Comparison of ENCODE assay signal across 9 cellular contexts in genomic region chr10:24465899-24466615, GRCh38.
DNase-seq lines count a peak whose midpoint lies in the region; ATAC-seq and FAIRE-seq lines count a peak whose summit lies in the region.
"Had no signal": no experiment of that assay in that cellular context is flagged by ENCODE, and none has a peak within 500 bp of the region (broad histone marks: within the 10 kb centered on the region; RNA-seq: fewer than 3 reads in every experiment).

No MANE protein-coding gene starts in this region.

- no peaks in the 10 kb centered on the region for H3K9me3 Mint-ChIP-seq in activated T-cell treated with anti-CD3 and anti-CD28 coated beads, Interleukin-2, amount 50 U/mL, for 4 hours
- H3K9me3 Mint-ChIP-seq in stimulated activated naive B cell treated with anti-CD40 and anti-IgM and Interleukin-4, amounts not matched to agents 10 μg/mL and 1 μg/mL and 100 μg/mL, for 72 hours: no peaks in the 10 kb centered on the region

- H3K4me3 Mint-ChIP-seq in activated T-cell treated with anti-CD3 and anti-CD28 coated beads, Interleukin-2, amount 50 U/mL, for 4 hours: peak overlapping the region; percentile 39
- no peak overlapping the region for H3K4me3 Mint-ChIP-seq in stimulated activated naive B cell treated with anti-CD40 and anti-IgM and Interleukin-4, amounts not matched to agents 10 μg/mL and 1 μg/mL and 100 μg/mL, for 72 hours

- H3K27me3 Mint-ChIP-seq in activated T-cell treated with anti-CD3 and anti-CD28 coated beads, Interleukin-2, amount 50 U/mL, for 4 hours (ENCODE audit: low read depth): peaks cover 3% of the 10 kb centered on the region
- H3K27me3 Mint-ChIP-seq in stimulated activated naive B cell treated with anti-CD40 and anti-IgM and Interleukin-4, amounts not matched to agents 10 μg/mL and 1 μg/mL and 100 μg/mL, for 72 hours: no peaks in the 10 kb centered on the region
- H3K27me3 Mint-ChIP-seq: IgD-negative memory B cell had no signal

- peaks cover 28% of the 10 kb centered on the region for H3K4me1 Mint-ChIP-seq in activated T-cell treated with anti-CD3 and anti-CD28 coated beads, Interleukin-2, amount 50 U/mL, for 4 hours (ENCODE audit: low read depth)
- peaks cover 0 to 2% of the 10 kb centered on the region in 2 donors for H3K4me1 Mint-ChIP-seq in stimulated activated naive B cell treated with anti-CD40 and anti-IgM and Interleukin-4, amounts not matched to agents 10 μg/mL and 1 μg/mL and 100 μg/mL, for 72 hours

- peak; percentile 57 for ATAC-seq in GM19395 (IDR thresholded peaks at IDR 0.05; ENCODE audit: unreplicated experiment)
- peak; percentile 73 to 77 for ATAC-seq in activated T-cell treated with anti-CD3 and anti-CD28 coated beads, Interleukin-2, amount 50 U/mL, for 4 hours
- ATAC-seq in stimulated activated naive B cell treated with anti-CD40 and anti-IgM and Interleukin-4, amounts not matched to agents 10 μg/mL and 1 μg/mL and 100 μg/mL, for 72 hours (replicated peaks): peak; percentile 63 to 77

- FAIRE-seq in islet of Langerhans (lab: Jason Lieb, UNC): peak; percentile 97

- DNase-seq in COLO668 (lab: John Stamatoyannopoulos, UW; ENCODE audit: unreplicated experiment) (peak; percentile 4), HuH-7 (ENCODE audit: low spot score) (peak; percentile 73), NCI-H1105 (lab: John Stamatoyannopoulos, UW) (no peak), midbrain (lab: John Stamatoyannopoulos, UW) (no peak)
- peak; percentile 12 for DNase-seq in activated T-cell treated with anti-CD3 and anti-CD28 coated beads, Interleukin-2, amount 50 U/mL, for 4 hours
- DNase-seq in stimulated activated naive B cell treated with anti-CD40 and anti-IgM and Interleukin-4, amounts not matched to agents 10 μg/mL and 1 μg/mL and 100 μg/mL, for 72 hours: no peak

- no peak overlapping the region for H3K27ac Mint-ChIP-seq in stimulated activated naive B cell treated with anti-CD40 and anti-IgM and Interleukin-4, amounts not matched to agents 10 μg/mL and 1 μg/mL and 100 μg/mL, for 72 hours
- H3K27ac Mint-ChIP-seq: IgD-negative memory B cell had no signal

- H3K36me3 Mint-ChIP-seq in activated T-cell treated with anti-CD3 and anti-CD28 coated beads, Interleukin-2, amount 50 U/mL, for 4 hours (ENCODE audit: insufficient read depth): no peaks in the 10 kb centered on the region
- H3K36me3 Mint-ChIP-seq in stimulated activated naive B cell treated with anti-CD40 and anti-IgM and Interleukin-4, amounts not matched to agents 10 μg/mL and 1 μg/mL and 100 μg/mL, for 72 hours: no peaks in the 10 kb centered on the region
- H3K36me3 Mint-ChIP-seq: IgD-negative memory B cell had no signal

Comparison
In these comparisons a context has a peak if more than half of its experiments do, and no peak if none do; other contexts are left out.
1. DNase-seq: peak in COLO668 (single experiment), HuH-7 (single experiment) and activated T-cell treated with anti-CD3 and anti-CD28 coated beads, Interleukin-2, amount 50 U/mL, for 4 hours (single experiment); none in stimulated activated naive B cell treated with anti-CD40 and anti-IgM and Interleukin-4, amounts not matched to agents 10 μg/mL and 1 μg/mL and 100 μg/mL, for 72 hours (single experiment), NCI-H1105 (single experiment) and midbrain (single experiment).
2. Peak in every context shown above with its lines, with median percentiles within 50 percentile points of each other: ATAC-seq.